ENCODE assay signal across 1 cellular context in genomic region chr3:184183679-184184078, GRCh38.
TF ChIP-seq lines count a peak whose summit lies in the region.

No MANE protein-coding gene starts in this region.

TF ChIP-seq in GM23338, 12 proteins besides CTCF, POLR2A, EP300 and RAD21:
- no peak for TF ChIP-seq STAT1 (IDR thresholded peaks at IDR 0.05; ENCODE audit: unreplicated experiment)
- no peak for TF ChIP-seq JUNB (IDR thresholded peaks at IDR 0.05; ENCODE audit: unreplicated experiment)
- no peak for TF ChIP-seq POLR2AphosphoS5 (IDR thresholded peaks at IDR 0.05; ENCODE audit: low read depth)
- TF ChIP-seq EZH2phosphoT487 (IDR thresholded peaks at IDR 0.05; ENCODE audit: unreplicated experiment): no peak
- no peak for TF ChIP-seq CREB1 (CRISPR knock-in tag; IDR thresholded peaks at IDR 0.05; ENCODE audit: low read depth)
- no peak for TF ChIP-seq NANOG (IDR thresholded peaks at IDR 0.05; ENCODE audit: borderline replicate concordance)
- TF ChIP-seq, protein P1, sequence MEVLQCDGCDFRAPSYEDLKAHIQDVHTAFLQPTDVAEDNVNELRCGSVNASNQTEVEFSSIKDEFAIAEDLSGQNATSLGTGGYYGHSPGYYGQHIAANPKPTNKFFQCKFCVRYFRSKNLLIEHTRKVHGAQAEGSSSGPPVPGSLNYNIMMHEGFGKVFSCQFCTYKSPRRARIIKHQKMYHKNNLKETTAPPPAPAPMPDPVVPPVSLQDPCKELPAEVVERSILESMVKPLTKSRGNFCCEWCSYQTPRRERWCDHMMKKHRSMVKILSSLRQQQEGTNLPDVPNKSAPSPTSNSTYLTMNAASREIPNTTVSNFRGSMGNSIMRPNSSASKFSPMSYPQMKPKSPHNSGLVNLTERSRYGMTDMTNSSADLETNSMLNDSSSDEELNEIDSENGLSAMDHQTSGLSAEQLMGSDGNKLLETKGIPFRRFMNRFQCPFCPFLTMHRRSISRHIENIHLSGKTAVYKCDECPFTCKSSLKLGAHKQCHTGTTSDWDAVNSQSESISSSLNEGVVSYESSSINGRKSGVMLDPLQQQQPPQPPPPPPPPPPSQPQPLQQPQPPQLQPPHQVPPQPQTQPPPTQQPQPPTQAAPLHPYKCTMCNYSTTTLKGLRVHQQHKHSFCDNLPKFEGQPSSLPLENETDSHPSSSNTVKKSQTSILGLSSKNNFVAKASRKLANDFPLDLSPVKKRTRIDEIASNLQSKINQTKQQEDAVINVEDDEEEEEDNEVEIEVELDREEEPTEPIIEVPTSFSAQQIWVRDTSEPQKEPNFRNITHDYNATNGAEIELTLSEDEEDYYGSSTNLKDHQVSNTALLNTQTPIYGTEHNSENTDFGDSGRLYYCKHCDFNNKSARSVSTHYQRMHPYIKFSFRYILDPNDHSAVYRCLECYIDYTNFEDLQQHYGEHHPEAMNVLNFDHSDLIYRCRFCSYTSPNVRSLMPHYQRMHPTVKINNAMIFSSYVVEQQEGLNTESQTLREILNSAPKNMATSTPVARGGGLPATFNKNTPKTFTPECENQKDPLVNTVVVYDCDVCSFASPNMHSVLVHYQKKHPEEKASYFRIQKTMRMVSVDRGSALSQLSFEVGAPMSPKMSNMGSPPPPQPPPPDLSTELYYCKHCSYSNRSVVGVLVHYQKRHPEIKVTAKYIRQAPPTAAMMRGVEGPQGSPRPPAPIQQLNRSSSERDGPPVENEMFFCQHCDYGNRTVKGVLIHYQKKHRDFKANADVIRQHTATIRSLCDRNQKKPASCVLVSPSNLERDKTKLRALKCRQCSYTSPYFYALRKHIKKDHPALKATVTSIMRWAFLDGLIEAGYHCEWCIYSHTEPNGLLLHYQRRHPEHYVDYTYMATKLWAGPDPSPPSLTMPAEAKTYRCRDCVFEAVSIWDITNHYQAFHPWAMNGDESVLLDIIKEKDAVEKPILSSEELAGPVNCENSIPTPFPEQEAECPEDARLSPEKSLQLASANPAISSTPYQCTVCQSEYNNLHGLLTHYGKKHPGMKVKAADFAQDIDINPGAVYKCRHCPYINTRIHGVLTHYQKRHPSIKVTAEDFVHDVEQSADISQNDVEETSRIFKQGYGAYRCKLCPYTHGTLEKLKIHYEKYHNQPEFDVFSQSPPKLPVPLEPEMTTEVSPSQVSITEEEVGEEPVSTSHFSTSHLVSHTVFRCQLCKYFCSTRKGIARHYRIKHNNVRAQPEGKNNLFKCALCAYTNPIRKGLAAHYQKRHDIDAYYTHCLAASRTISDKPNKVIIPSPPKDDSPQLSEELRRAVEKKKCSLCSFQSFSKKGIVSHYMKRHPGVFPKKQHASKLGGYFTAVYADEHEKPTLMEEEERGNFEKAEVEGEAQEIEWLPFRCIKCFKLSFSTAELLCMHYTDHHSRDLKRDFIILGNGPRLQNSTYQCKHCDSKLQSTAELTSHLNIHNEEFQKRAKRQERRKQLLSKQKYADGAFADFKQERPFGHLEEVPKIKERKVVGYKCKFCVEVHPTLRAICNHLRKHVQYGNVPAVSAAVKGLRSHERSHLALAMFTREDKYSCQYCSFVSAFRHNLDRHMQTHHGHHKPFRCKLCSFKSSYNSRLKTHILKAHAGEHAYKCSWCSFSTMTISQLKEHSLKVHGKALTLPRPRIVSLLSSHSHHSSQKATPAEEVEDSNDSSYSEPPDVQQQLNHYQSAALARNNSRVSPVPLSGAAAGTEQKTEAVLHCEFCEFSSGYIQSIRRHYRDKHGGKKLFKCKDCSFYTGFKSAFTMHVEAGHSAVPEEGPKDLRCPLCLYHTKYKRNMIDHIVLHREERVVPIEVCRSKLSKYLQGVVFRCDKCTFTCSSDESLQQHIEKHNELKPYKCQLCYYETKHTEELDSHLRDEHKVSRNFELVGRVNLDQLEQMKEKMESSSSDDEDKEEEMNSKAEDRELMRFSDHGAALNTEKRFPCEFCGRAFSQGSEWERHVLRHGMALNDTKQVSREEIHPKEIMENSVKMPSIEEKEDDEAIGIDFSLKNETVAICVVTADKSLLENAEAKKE (CRISPR knock-in tag; IDR thresholded peaks at IDR 0.05): no peak
- no peak for TF ChIP-seq ZNF114 (CRISPR knock-in tag; IDR thresholded peaks at IDR 0.05)
